9 cellular contexts compared by ENCODE assay signal in genomic region chr1:228405200-228405978, GRCh38. TPM values are rescaled to one million over a fixed set of nuclear protein-coding genes. Genes with fewer than 3 reads are reported as not detected.
DNase-seq lines count a peak whose midpoint lies in the region; ATAC-seq, FAIRE-seq and TF ChIP-seq lines count a peak whose summit lies in the region.
"Had no signal": no experiment of that assay in that cellular context is flagged by ENCODE, and none has a peak within 500 bp of the region (broad histone marks: within the 10 kb centered on the region; RNA-seq: fewer than 3 reads in every experiment).

No MANE protein-coding gene starts in this region.

- H3K4me3 Mint-ChIP-seq in astrocyte (ENCODE audit: unreplicated experiment), result peak overlapping the region; percentile 98

- 16 to 21% methylated on average over 11 of the region's 11 CpGs for WGBS in lower leg skin, 2 donors

- H3K27me3 Mint-ChIP-seq in astrocyte (ENCODE audit: low read depth, unreplicated experiment), result no peaks in the 10 kb centered on the region

- H3K9ac ChIP-seq in astrocyte (ENCODE audit: low read length), result peak overlapping the region; percentile 84

- no peak overlapping the region for H2AFZ ChIP-seq in astrocyte (ENCODE audit: low read depth, low read length)

- no peaks in the 10 kb centered on the region for H3K9me3 Mint-ChIP-seq in astrocyte (ENCODE audit: unreplicated experiment)

- DNase-seq in cardiac septum (ENCODE audit: low spot score), result peak; percentile 74
- no peak for DNase-seq in Right ventricle myocardium superior
- no peak for DNase-seq in astrocyte (ENCODE audit: low read depth)
- DNase-seq in lower leg skin (ENCODE audit: low spot score in 2 of 2), result peak in 1 of 2 donors; percentile 85
- DNase-seq in uterus, result no peak
- no peak for DNase-seq in globus pallidus (ENCODE audit: low spot score)
- no peak for DNase-seq in cerebellar nuclear complex (lab: John Stamatoyannopoulos, UW)

- TF ChIP-seq POLR2A in lower leg skin (IDR thresholded peaks at IDR 0.05) (no peak), uterus (IDR thresholded peaks at IDR 0.05) (no peak)

- H3K27me3 ChIP-seq in astrocyte (ENCODE audit: insufficient read depth, low read length) (no peaks in the 10 kb centered on the region), uterus (no peaks in the 10 kb centered on the region)

- H3K36me3 ChIP-seq in astrocyte (ENCODE audit: insufficient read depth, low read length), result peaks cover 4% of the 10 kb centered on the region
- no peaks in the 10 kb centered on the region for H3K36me3 ChIP-seq in uterus

- intact Hi-C loops in cardiac septum (cut with DNase I) (loop anchor here (5.0 kb wide), 2 partner anchors 52 to 268 kb away; a partner anchor contains a TSS), Right ventricle myocardium superior (cut with DNase I) (no loop called here), lower leg skin (cut with DNase I; ENCODE audit: low total_unique reads) (no loop called here), uterus (cut with DNase I; ENCODE audit: low total_unique reads) (no loop called here)

- no peak for TF ChIP-seq CTCF in astrocyte (IDR thresholded peaks at IDR 0.05; ENCODE audit: insufficient read depth, low read depth, low read length)
- no peak for TF ChIP-seq CTCF in lower leg skin (IDR thresholded peaks at IDR 0.05)
- TF ChIP-seq CTCF in uterus (IDR thresholded peaks at IDR 0.05), result no peak

- H3K9me3 ChIP-seq in astrocyte (ENCODE audit: insufficient read depth, low read depth, low read length) (no peaks in the 10 kb centered on the region), uterus (no peaks in the 10 kb centered on the region)

- no peak for FAIRE-seq in astrocyte (lab: Jason Lieb, UNC)
- FAIRE-seq: endometrium had no signal

- H3K4me2 ChIP-seq in astrocyte (ENCODE audit: low read length), result peak overlapping the region; percentile 98

- peaks cover 7% of the 10 kb centered on the region for H3K4me1 Mint-ChIP-seq in astrocyte (ENCODE audit: low read depth, unreplicated experiment)

- H3K27ac ChIP-seq in astrocyte (ENCODE audit: low read depth, low read length), result no peak overlapping the region
- H3K27ac ChIP-seq in uterus, result peak overlapping the region; percentile 44 to 84

- H3K4me3 ChIP-seq in astrocyte (ENCODE audit: insufficient read depth, low read depth, low read length) (peak overlapping the region; percentile 73), lower leg skin (ENCODE audit: low read depth, poor library complexity, severe bottlenecking) (peak overlapping the region; percentile 97), uterus (peak overlapping the region; percentile 52 to 94)

- peaks cover 77% of the 10 kb centered on the region for H3K79me2 ChIP-seq in astrocyte (ENCODE audit: insufficient read depth, low read length)

- peaks cover 72% of the 10 kb centered on the region for H4K20me1 ChIP-seq in astrocyte (ENCODE audit: insufficient read depth, low read length)

- ATAC-seq in Right ventricle myocardium superior (ENCODE audit: poor library complexity), result no peak
- no peak for ATAC-seq in GM21576 (IDR thresholded peaks at IDR 0.05; ENCODE audit: unreplicated experiment)

- H3K4me1 ChIP-seq in astrocyte (ENCODE audit: insufficient read depth, low read length), result peaks cover 24% of the 10 kb centered on the region
- peaks cover 3 to 26% of the 10 kb centered on the region in 2 donors for H3K4me1 ChIP-seq in uterus

- H3K36me3 Mint-ChIP-seq in astrocyte (ENCODE audit: low read depth, unreplicated experiment), result peaks cover 7% of the 10 kb centered on the region

- H3K27ac Mint-ChIP-seq in astrocyte (ENCODE audit: unreplicated experiment), result peak overlapping the region; percentile 93

RNA-seq across cellular contexts. Expression of gene TRIM11, which starts 1.2 kb away (rescaled TPM):
- total RNA-seq in cardiac septum, result 7.3 TPM
- total RNA-seq in Right ventricle myocardium superior, result 6.2 TPM
- 25.7 and 32.2 TPM in 2 replicates for total RNA-seq in astrocyte
- 10 to 100 TPM; 28.3 to 52.9 (median 31.5) TPM for total RNA-seq in lower leg skin
- total RNA-seq in uterus, result 10 to 100 TPM in 2 of 4 donors, 1 to 10 TPM in 2; 3.3 to 20.9 (median 11.7) TPM

RNA-seq across cellular contexts. Expression of gene TRIM17, which starts 11.3 kb away (rescaled TPM):
- 0.46 TPM for total RNA-seq in cardiac septum
- 0.32 TPM for total RNA-seq in Right ventricle myocardium superior
- total RNA-seq in astrocyte, result 0.82 and 1.5 TPM in 2 replicates
- total RNA-seq in lower leg skin, result 1 to 10 TPM in 3 of 4 donors, under 1 TPM in 1; 0.97 to 4.2 (median 1.8) TPM
- total RNA-seq in uterus, result 1 to 10 TPM in 2 of 4 donors, not detected in 2; 3.2 to 5.9 TPM
